ENCODE assay signal across 8 cellular contexts in genomic region chr2:189347540-189347939, GRCh38.
DNase-seq lines count a peak whose midpoint lies in the region; ATAC-seq, FAIRE-seq and TF ChIP-seq lines count a peak whose summit lies in the region.

No MANE protein-coding gene starts in this region.

- in situ Hi-C loops in SK-MEL-5 (cut with HindIII; ENCODE audit: low pct_unique_long_range_greater_than_20kb, low sequenced_read_pairs), result no loop called here

- ATAC-seq in GM18511 (IDR thresholded peaks at IDR 0.05; ENCODE audit: unreplicated experiment) (peak; percentile 78), HG03039 (IDR thresholded peaks at IDR 0.05; ENCODE audit: unreplicated experiment) (peak; percentile 86)

- FAIRE-seq in GM12892 (lab: Jason Lieb, UNC), result no peak

- peak overlapping the region in 3 of 4 donors; percentile 54 to 77 (median 72) for H3K27ac ChIP-seq in esophagus squamous epithelium

- H3K9me3 ChIP-seq in esophagus squamous epithelium, result no peaks in the 10 kb centered on the region

- DNase-seq in AML-193 (lab: John Stamatoyannopoulos, UW) (peak; percentile 9 to 32), SK-MEL-5 (ENCODE audit: low read depth, low spot score) (peak; percentile 54), esophagus squamous epithelium (lab: John Stamatoyannopoulos, UW) (no peak), non-pigmented ciliary epithelial cell (ENCODE audit: low read depth) (peak; percentile 96), GM12892 (ENCODE audit: insufficient read length) (no peak), NCI-H2107 (lab: John Stamatoyannopoulos, UW) (no peak)

- no peaks in the 10 kb centered on the region for H3K36me3 ChIP-seq in esophagus squamous epithelium

- 6 to 11% methylated on average over 1 of the region's 1 CpG for WGBS in esophagus squamous epithelium, 2 donors

- H3K4me1 ChIP-seq in esophagus squamous epithelium, result peaks cover 0 to 23% (median 18%) of the 10 kb centered on the region in 3 donors

- H3K27me3 ChIP-seq in esophagus squamous epithelium, result no peaks in the 10 kb centered on the region

- intact Hi-C loops in esophagus squamous epithelium (cut with DNase I), result no loop called here

- no peak for TF ChIP-seq CTCF in esophagus squamous epithelium (IDR thresholded peaks at IDR 0.05)

- TF ChIP-seq POLR2A in esophagus squamous epithelium (IDR thresholded peaks at IDR 0.05), result no peak
- TF ChIP-seq POLR2A in GM12892 (IDR thresholded peaks at IDR 0.05; ENCODE audit: low read depth, low read length), result no peak

- H3K4me3 ChIP-seq in esophagus squamous epithelium, result no peak overlapping the region

Comparison
In these comparisons a context has a peak if more than half of its experiments do, and no peak if none do; other contexts are left out.
1. DNase-seq: peak in AML-193 (2 of 2), SK-MEL-5 (single experiment) and non-pigmented ciliary epithelial cell (single experiment); none in esophagus squamous epithelium (single experiment), GM12892 (single experiment) and NCI-H2107 (single experiment).